ENCODE assay signal across 18 cellular contexts in the genomic region with DNA sequence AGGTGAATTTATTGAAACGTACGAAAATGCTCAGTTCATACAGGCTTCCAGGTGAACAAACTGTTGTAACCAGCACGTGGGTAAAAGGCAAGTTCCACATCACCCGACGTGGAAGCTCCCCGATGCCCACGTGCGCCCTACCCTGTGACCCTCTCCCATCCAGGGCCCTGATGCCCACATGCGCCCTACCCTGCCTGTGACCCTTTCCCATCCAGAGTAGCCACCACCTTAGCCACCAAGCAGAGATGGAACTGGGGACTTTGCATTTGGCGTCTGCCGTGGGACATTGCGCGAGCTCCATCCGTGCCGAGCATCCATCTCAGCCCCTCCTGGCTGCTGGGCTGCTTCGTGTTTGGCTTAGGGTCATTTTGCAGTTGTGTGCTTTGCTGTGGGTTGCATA.
"Had no signal": no experiment of that assay in that cellular context is flagged by ENCODE, and none has a peak within 500 bp of the region (broad histone marks: within the 10 kb centered on the region; RNA-seq: fewer than 3 reads in every experiment).

No MANE protein-coding gene starts in this region.

- H3K27ac ChIP-seq: brain microvascular endothelial cell, esophagus muscularis mucosa, gastroesophageal sphincter, heart left ventricle, pancreas, thyroid gland had no signal

- H3K27me3 ChIP-seq: brain microvascular endothelial cell, esophagus muscularis mucosa, gastroesophageal sphincter, heart left ventricle, pancreas, thyroid gland had no signal

- DNase-seq: activated CD4-positive, alpha-beta T cell treated with anti-CD3 and anti-CD28 coated beads for 36 hours; activated CD4-positive, alpha-beta T cell treated with anti-CD3 and anti-CD28 coated beads, Interleukin-2, amount 50 U/mL, for 48 hours; activated naive CD4-positive, alpha-beta T cell; activated T-cell treated with anti-CD3 and anti-CD28 coated beads for 4 hours; brain microvascular endothelial cell; cortex of kidney; effector CD8-positive, alpha-beta T cell; midbrain; stimulated activated naive B cell treated with anti-CD40 and anti-IgM and Interleukin-4, amounts not matched to agents 10 μg/mL and 1 μg/mL and 100 μg/mL, for 72 hours; thyroid gland had no signal

- H3K9me3 ChIP-seq: esophagus muscularis mucosa, gastroesophageal sphincter, heart left ventricle, pancreas, thyroid gland had no signal

- ATAC-seq: activated CD4-positive, alpha-beta T cell treated with anti-CD3 and anti-CD28 coated beads for 36 hours; gastroesophageal sphincter; heart left ventricle; pancreas; stimulated activated naive B cell treated with anti-CD40 and anti-IgM and Interleukin-4, amounts not matched to agents 10 μg/mL and 1 μg/mL and 100 μg/mL, for 72 hours had no signal

- H3K4me3 Mint-ChIP-seq: activated CD4-positive, alpha-beta T cell treated with anti-CD3 and anti-CD28 coated beads for 36 hours; central memory CD8-positive, alpha-beta T cell; neural crest cell; stimulated activated naive B cell treated with anti-CD40 and anti-IgM and Interleukin-4, amounts not matched to agents 10 μg/mL and 1 μg/mL and 100 μg/mL, for 72 hours; T-helper 2 cell treated with Interferon-gamma antibody and Interleukin-4, amounts not matched to agents 5 μg/mL and 100 μg/mL, for 36 hours had no signal

- H3K4me3 ChIP-seq: esophagus muscularis mucosa, gastroesophageal sphincter, heart left ventricle, lung, pancreas, thyroid gland had no signal

- H3K27me3 Mint-ChIP-seq: activated CD4-positive, alpha-beta T cell treated with anti-CD3 and anti-CD28 coated beads for 36 hours; central memory CD8-positive, alpha-beta T cell had no signal

- H3K27ac Mint-ChIP-seq: activated CD4-positive, alpha-beta T cell treated with anti-CD3 and anti-CD28 coated beads for 36 hours; T-helper 2 cell treated with Interferon-gamma antibody and Interleukin-4, amounts not matched to agents 5 μg/mL and 100 μg/mL, for 36 hours had no signal

- H3K4me1 ChIP-seq: pancreas, thyroid gland had no signal
